Comparison of ENCODE assay signal across 1 cellular context in the genomic region with DNA sequence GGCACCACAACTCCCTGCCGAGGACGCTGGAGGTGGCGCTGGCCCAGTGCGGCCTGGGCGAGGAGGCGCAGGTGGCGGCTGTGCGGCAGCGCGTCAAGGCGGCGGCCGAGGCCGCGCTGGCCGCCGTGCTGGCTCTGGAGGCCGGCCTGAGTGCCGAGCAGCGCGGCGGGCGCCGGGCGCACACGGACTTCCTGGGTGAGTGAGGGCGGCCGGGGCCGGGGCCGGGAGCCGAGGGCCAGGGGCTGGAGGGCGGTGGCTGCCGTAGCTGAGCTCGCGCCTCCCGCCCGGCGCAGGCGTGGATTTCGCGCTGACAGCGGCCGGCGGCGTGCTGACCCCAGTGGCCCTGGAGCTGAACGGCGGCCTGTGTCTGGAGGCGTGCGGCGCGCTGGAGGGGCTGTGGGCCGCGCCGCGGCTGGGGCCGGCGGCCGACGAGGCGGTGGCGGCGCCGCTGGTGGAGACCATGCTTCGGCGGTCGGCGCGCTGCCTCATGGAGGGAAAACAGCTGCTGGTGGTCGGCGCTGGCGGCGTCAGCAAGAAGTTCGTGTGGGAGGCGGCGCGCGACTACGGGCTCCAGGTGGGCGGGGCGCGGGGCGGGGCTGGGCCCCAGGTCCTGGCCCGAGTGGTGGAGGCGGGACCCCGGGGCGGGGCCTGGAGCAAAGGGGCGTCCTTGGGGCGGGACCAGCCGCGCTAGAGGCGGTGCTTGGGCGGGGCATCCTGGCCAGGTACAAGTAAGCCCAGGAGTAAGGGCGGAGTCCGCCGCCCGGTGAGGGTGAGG.
TF ChIP-seq lines count a peak whose summit lies in the region.

No MANE protein-coding gene starts in this region.

TF ChIP-seq in GM12878, 131 proteins besides CTCF, POLR2A, EP300 and RAD21 (continues in another document):
- TF ChIP-seq NR2F1 (conservative IDR thresholded peaks at IDR 0.05), result peak; percentile 94
- TF ChIP-seq PML (IDR thresholded peaks at IDR 0.05; ENCODE audit: low read length), result no peak
- peak; percentile 90 for TF ChIP-seq DPF2 (IDR thresholded peaks at IDR 0.05)
- TF ChIP-seq TCF12 (IDR thresholded peaks at IDR 0.05; ENCODE audit: low read depth, low read length), result peak; percentile 91
- TF ChIP-seq, protein P1, sequence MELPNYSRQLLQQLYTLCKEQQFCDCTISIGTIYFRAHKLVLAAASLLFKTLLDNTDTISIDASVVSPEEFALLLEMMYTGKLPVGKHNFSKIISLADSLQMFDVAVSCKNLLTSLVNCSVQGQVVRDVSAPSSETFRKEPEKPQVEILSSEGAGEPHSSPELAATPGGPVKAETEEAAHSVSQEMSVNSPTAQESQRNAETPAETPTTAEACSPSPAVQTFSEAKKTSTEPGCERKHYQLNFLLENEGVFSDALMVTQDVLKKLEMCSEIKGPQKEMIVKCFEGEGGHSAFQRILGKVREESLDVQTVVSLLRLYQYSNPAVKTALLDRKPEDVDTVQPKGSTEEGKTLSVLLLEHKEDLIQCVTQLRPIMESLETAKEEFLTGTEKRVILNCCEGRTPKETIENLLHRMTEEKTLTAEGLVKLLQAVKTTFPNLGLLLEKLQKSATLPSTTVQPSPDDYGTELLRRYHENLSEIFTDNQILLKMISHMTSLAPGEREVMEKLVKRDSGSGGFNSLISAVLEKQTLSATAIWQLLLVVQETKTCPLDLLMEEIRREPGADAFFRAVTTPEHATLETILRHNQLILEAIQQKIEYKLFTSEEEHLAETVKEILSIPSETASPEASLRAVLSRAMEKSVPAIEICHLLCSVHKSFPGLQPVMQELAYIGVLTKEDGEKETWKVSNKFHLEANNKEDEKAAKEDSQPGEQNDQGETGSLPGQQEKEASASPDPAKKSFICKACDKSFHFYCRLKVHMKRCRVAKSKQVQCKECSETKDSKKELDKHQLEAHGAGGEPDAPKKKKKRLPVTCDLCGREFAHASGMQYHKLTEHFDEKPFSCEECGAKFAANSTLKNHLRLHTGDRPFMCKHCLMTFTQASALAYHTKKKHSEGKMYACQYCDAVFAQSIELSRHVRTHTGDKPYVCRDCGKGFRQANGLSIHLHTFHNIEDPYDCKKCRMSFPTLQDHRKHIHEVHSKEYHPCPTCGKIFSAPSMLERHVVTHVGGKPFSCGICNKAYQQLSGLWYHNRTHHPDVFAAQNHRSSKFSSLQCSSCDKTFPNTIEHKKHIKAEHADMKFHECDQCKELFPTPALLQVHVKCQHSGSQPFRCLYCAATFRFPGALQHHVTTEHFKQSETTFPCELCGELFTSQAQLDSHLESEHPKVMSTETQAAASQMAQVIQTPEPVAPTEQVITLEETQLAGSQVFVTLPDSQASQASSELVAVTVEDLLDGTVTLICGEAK (IDR thresholded peaks at IDR 0.05; ENCODE audit: borderline replicate concordance), result no peak
- TF ChIP-seq CEBPB (IDR thresholded peaks at IDR 0.05; ENCODE audit: borderline replicate concordance in 1 of 2, low read depth in 2 of 2, low read length in 2 of 2), result no peak
- TF ChIP-seq, protein P2, sequence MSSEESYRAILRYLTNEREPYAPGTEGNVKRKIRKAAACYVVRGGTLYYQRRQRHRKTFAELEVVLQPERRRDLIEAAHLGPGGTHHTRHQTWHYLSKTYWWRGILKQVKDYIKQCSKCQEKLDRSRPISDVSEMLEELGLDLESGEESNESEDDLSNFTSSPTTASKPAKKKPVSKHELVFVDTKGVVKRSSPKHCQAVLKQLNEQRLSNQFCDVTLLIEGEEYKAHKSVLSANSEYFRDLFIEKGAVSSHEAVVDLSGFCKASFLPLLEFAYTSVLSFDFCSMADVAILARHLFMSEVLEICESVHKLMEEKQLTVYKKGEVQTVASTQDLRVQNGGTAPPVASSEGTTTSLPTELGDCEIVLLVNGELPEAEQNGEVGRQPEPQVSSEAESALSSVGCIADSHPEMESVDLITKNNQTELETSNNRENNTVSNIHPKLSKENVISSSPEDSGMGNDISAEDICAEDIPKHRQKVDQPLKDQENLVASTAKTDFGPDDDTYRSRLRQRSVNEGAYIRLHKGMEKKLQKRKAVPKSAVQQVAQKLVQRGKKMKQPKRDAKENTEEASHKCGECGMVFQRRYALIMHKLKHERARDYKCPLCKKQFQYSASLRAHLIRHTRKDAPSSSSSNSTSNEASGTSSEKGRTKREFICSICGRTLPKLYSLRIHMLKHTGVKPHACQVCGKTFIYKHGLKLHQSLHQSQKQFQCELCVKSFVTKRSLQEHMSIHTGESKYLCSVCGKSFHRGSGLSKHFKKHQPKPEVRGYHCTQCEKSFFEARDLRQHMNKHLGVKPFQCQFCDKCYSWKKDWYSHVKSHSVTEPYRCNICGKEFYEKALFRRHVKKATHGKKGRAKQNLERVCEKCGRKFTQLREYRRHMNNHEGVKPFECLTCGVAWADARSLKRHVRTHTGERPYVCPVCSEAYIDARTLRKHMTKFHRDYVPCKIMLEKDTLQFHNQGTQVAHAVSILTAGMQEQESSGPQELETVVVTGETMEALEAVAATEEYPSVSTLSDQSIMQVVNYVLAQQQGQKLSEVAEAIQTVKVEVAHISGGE (CRISPR knock-in tag; IDR thresholded peaks at IDR 0.05), result no peak
- peak; percentile 45; the same call in 1 of the 2 replicates for TF ChIP-seq ZNF217 (IDR thresholded peaks at IDR 0.05)
- 0 out of 2 replicates have a peak, but pooled peaks have one; percentile 7 for TF ChIP-seq CHD2 (IDR thresholded peaks at IDR 0.05; ENCODE audit: borderline replicate concordance, low read depth, low read length)
- TF ChIP-seq, protein P3, sequence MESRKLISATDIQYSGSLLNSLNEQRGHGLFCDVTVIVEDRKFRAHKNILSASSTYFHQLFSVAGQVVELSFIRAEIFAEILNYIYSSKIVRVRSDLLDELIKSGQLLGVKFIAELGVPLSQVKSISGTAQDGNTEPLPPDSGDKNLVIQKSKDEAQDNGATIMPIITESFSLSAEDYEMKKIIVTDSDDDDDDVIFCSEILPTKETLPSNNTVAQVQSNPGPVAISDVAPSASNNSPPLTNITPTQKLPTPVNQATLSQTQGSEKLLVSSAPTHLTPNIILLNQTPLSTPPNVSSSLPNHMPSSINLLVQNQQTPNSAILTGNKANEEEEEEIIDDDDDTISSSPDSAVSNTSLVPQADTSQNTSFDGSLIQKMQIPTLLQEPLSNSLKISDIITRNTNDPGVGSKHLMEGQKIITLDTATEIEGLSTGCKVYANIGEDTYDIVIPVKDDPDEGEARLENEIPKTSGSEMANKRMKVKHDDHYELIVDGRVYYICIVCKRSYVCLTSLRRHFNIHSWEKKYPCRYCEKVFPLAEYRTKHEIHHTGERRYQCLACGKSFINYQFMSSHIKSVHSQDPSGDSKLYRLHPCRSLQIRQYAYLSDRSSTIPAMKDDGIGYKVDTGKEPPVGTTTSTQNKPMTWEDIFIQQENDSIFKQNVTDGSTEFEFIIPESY (IDR thresholded peaks at IDR 0.05), result no peak
- TF ChIP-seq ZSCAN29 (IDR thresholded peaks at IDR 0.05), result no peak; the same call in 1 of the 2 replicates
- TF ChIP-seq JUNB (IDR thresholded peaks at IDR 0.05), result no peak
- TF ChIP-seq EZH2 (IDR thresholded peaks at IDR 0.05; ENCODE audit: borderline replicate concordance, control insufficient read depth, low read depth, low read length), result no peak
- peak; percentile 75 for TF ChIP-seq IKZF1 (conservative IDR thresholded peaks at IDR 0.05)
- TF ChIP-seq KLF5 (IDR thresholded peaks at IDR 0.05; ENCODE audit: partially characterized antibody), result no peak
- no peak for TF ChIP-seq SMAD1 (IDR thresholded peaks at IDR 0.05; ENCODE audit: low read depth, partially characterized antibody)
- no peak for TF ChIP-seq PAX5 (IDR thresholded peaks at IDR 0.05; ENCODE audit: borderline replicate concordance, low read depth, low read length)
- no peak for TF ChIP-seq NBN (IDR thresholded peaks at IDR 0.05)
- no peak for TF ChIP-seq ESRRA (IDR thresholded peaks at IDR 0.05; ENCODE audit: low read length)
- TF ChIP-seq, protein P4, sequence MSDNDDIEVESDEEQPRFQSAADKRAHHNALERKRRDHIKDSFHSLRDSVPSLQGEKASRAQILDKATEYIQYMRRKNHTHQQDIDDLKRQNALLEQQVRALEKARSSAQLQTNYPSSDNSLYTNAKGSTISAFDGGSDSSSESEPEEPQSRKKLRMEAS (IDR thresholded peaks at IDR 0.05; ENCODE audit: low read depth, low read length), result peak; percentile 35; the same call in 1 of the 2 replicates
- no peak for TF ChIP-seq MTA3 (IDR thresholded peaks at IDR 0.05; ENCODE audit: borderline replicate concordance, low read length)
- TF ChIP-seq, protein P5, sequence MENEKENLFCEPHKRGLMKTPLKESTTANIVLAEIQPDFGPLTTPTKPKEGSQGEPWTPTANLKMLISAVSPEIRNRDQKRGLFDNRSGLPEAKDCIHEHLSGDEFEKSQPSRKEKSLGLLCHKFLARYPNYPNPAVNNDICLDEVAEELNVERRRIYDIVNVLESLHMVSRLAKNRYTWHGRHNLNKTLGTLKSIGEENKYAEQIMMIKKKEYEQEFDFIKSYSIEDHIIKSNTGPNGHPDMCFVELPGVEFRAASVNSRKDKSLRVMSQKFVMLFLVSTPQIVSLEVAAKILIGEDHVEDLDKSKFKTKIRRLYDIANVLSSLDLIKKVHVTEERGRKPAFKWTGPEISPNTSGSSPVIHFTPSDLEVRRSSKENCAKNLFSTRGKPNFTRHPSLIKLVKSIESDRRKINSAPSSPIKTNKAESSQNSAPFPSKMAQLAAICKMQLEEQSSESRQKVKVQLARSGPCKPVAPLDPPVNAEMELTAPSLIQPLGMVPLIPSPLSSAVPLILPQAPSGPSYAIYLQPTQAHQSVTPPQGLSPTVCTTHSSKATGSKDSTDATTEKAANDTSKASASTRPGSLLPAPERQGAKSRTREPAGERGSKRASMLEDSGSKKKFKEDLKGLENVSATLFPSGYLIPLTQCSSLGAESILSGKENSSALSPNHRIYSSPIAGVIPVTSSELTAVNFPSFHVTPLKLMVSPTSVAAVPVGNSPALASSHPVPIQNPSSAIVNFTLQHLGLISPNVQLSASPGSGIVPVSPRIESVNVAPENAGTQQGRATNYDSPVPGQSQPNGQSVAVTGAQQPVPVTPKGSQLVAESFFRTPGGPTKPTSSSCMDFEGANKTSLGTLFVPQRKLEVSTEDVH (IDR thresholded peaks at IDR 0.05; ENCODE audit: low read depth, partially characterized antibody), result no peak
- no peak for TF ChIP-seq IKZF2 (IDR thresholded peaks at IDR 0.05)
- TF ChIP-seq, protein P6, sequence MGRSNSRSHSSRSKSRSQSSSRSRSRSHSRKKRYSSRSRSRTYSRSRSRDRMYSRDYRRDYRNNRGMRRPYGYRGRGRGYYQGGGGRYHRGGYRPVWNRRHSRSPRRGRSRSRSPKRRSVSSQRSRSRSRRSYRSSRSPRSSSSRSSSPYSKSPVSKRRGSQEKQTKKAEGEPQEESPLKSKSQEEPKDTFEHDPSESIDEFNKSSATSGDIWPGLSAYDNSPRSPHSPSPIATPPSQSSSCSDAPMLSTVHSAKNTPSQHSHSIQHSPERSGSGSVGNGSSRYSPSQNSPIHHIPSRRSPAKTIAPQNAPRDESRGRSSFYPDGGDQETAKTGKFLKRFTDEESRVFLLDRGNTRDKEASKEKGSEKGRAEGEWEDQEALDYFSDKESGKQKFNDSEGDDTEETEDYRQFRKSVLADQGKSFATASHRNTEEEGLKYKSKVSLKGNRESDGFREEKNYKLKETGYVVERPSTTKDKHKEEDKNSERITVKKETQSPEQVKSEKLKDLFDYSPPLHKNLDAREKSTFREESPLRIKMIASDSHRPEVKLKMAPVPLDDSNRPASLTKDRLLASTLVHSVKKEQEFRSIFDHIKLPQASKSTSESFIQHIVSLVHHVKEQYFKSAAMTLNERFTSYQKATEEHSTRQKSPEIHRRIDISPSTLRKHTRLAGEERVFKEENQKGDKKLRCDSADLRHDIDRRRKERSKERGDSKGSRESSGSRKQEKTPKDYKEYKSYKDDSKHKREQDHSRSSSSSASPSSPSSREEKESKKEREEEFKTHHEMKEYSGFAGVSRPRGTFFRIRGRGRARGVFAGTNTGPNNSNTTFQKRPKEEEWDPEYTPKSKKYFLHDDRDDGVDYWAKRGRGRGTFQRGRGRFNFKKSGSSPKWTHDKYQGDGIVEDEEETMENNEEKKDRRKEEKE (IDR thresholded peaks at IDR 0.05), result no peak
- TF ChIP-seq, protein P7, sequence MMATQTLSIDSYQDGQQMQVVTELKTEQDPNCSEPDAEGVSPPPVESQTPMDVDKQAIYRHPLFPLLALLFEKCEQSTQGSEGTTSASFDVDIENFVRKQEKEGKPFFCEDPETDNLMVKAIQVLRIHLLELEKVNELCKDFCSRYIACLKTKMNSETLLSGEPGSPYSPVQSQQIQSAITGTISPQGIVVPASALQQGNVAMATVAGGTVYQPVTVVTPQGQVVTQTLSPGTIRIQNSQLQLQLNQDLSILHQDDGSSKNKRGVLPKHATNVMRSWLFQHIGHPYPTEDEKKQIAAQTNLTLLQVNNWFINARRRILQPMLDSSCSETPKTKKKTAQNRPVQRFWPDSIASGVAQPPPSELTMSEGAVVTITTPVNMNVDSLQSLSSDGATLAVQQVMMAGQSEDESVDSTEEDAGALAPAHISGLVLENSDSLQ (IDR thresholded peaks at IDR 0.05), result peak; percentile 48
- TF ChIP-seq TBL1XR1 (IDR thresholded peaks at IDR 0.05; ENCODE audit: low read depth, low read length), result no peak
- TF ChIP-seq, protein P8, sequence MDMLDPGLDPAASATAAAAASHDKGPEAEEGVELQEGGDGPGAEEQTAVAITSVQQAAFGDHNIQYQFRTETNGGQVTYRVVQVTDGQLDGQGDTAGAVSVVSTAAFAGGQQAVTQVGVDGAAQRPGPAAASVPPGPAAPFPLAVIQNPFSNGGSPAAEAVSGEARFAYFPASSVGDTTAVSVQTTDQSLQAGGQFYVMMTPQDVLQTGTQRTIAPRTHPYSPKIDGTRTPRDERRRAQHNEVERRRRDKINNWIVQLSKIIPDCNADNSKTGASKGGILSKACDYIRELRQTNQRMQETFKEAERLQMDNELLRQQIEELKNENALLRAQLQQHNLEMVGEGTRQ (IDR thresholded peaks at IDR 0.05; ENCODE audit: borderline replicate concordance, low read depth, low read length), result no peak
- 0 out of 2 replicates have a peak, but pooled peaks have one; percentile 41 for TF ChIP-seq ZNF24 (IDR thresholded peaks at IDR 0.05)
- TF ChIP-seq NR2C1 (IDR thresholded peaks at IDR 0.05), result no peak
- no peak for TF ChIP-seq MTA2 (IDR thresholded peaks at IDR 0.05; ENCODE audit: low read depth)
- TF ChIP-seq NFIC (IDR thresholded peaks at IDR 0.05; ENCODE audit: low read depth, low read length), result no peak
- TF ChIP-seq BHLHE40 (IDR thresholded peaks at IDR 0.05; ENCODE audit: borderline replicate concordance in 1 of 2, low read depth in 2 of 2, low read length in 1 of 2), result peak in 1 of 2 experiments; percentile 64; a peak in 2 of 4 replicates
- no peak for TF ChIP-seq RCOR1 (conservative IDR thresholded peaks at IDR 0.05; ENCODE audit: low read depth, low read length)
- no peak for TF ChIP-seq ZZZ3 (IDR thresholded peaks at IDR 0.05; ENCODE audit: control insufficient read depth, insufficient read length, low read depth)
- TF ChIP-seq NFXL1 (IDR thresholded peaks at IDR 0.05; ENCODE audit: borderline replicate concordance), result 0 out of 2 replicates have a peak, but pooled peaks have one; percentile 70
- no peak for TF ChIP-seq STAT1 (conservative IDR thresholded peaks at IDR 0.05)
- no peak for TF ChIP-seq BMI1 (IDR thresholded peaks at IDR 0.05; ENCODE audit: borderline replicate concordance)
- no peak for TF ChIP-seq RELA (IDR thresholded peaks at IDR 0.05; ENCODE audit: borderline replicate concordance, partially characterized antibody)
- TF ChIP-seq MXI1 (IDR thresholded peaks at IDR 0.05; ENCODE audit: low read depth, low read length), result peak; percentile 75; the same call in 1 of the 2 replicates
- no peak for TF ChIP-seq SREBF1 (IDR thresholded peaks at IDR 0.05; ENCODE audit: low read length)
- TF ChIP-seq NR2C2 (IDR thresholded peaks at IDR 0.05; ENCODE audit: borderline replicate concordance, control insufficient read depth, insufficient read length, low read depth), result no peak
